Comparison of ENCODE assay signal across 9 cellular contexts in the genomic region with DNA sequence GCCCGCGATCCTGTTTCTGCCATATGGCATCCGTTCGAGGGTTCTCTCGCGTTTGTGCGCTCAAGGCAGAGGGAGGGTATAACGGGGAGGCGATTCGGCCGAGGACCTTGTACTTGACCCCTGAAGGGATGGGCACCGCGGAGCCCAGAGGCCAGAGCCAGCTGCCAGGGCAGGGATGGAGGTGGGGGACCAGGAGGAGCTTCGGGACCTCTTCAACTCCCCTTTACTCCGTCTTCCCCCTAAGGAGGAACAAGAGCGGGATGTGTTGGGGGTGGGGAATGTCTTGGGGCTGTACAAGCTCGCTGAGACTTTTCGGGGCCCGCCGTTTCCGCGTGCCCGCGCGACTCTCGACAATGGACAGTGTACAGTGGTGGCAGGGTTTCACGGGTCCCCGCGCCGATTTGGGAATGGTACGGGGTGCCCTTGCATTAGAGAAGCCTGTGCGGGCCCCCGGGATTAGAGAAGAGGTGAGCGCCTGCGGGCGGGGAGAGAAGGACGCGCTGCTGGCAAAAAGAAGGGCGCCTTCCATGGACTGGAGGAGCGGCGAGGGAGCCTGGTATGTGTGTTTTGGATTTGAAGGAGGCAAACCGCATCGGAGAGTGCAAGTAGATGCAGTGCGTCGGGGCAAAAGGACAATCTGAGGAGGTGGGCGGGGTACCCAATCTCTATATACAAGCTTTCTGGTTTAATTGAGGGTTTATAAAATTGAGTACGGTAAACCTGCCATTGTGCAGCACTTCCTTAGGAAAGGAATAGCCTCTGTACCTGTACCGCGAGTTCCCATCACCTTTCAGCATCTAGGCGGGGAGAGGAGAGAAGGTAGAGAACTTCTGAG. TPM values are rescaled to one million over a fixed set of nuclear protein-coding genes. Genes with fewer than 3 reads are reported as not detected.
DNase-seq lines count a peak whose midpoint lies in the region; ATAC-seq and TF ChIP-seq lines count a peak whose summit lies in the region.
"Had no signal": no experiment of that assay in that cellular context is flagged by ENCODE, and none has a peak within 500 bp of the region (broad histone marks: within the 10 kb centered on the region; RNA-seq: fewer than 3 reads in every experiment).

No MANE protein-coding gene starts in this region.

- H3K9me3 Mint-ChIP-seq in CD4-positive, alpha-beta T cell = no peaks in the 10 kb centered on the region

- POLR2A ChIA-PET in CD4-positive, alpha-beta T cell (lab: Charles Lee) = no interaction called here

- H3K27ac Mint-ChIP-seq in CD4-positive, alpha-beta T cell = no peak overlapping the region

- H3K4me3 ChIP-seq in ascending aorta (peak overlapping the region; percentile 57 to 76), stomach (peak overlapping the region; percentile 55 to 74 (median 64))

- H3K27ac ChIP-seq in CD4-positive, alpha-beta T cell (ENCODE audit: low read depth, low read length) = no peak overlapping the region
- H3K27ac ChIP-seq in ascending aorta = no peak overlapping the region
- H3K27ac ChIP-seq in stomach = peak overlapping the region; percentile 64 to 89 (median 85)

- H3K4me3 Mint-ChIP-seq in CD4-positive, alpha-beta T cell = peak overlapping the region; percentile 13

- H3K27me3 ChIP-seq in CD4-positive, alpha-beta T cell (ENCODE audit: control insufficient read depth, insufficient read depth, low read length) = peaks cover 28% of the 10 kb centered on the region
- H3K27me3 ChIP-seq in ascending aorta (peaks cover 8% of the 10 kb centered on the region), stomach (peaks cover 0 to 35% (median 10%) of the 10 kb centered on the region in 3 donors)

- ATAC-seq in CD4-positive, alpha-beta T cell (ENCODE audit: poor library complexity) = no peak
- ATAC-seq in GM19455 (IDR thresholded peaks at IDR 0.05; ENCODE audit: unreplicated experiment) = no peak
- no peak for ATAC-seq in GM21381 (IDR thresholded peaks at IDR 0.05; ENCODE audit: unreplicated experiment)

- H3K27me3 Mint-ChIP-seq in CD4-positive, alpha-beta T cell = peaks cover 31% of the 10 kb centered on the region

- DNase-seq in CD4-positive, alpha-beta T cell = no peak
- peak; percentile 58 for DNase-seq in HK-2 (ENCODE audit: unreplicated experiment)
- DNase-seq in ascending aorta (ENCODE audit: low spot score in 2 of 2) = no peak
- peak; percentile 56 for DNase-seq in islet precursor cell
- DNase-seq in stomach = peak; percentile 43
- no peak for DNase-seq in NCI-H2196 (lab: John Stamatoyannopoulos, UW; ENCODE audit: unreplicated experiment)

- H3K36me3 Mint-ChIP-seq in CD4-positive, alpha-beta T cell (ENCODE audit: low read depth) = no peaks in the 10 kb centered on the region

- H3K4me1 Mint-ChIP-seq in CD4-positive, alpha-beta T cell (ENCODE audit: low read depth) = peaks cover 11% of the 10 kb centered on the region

- TF ChIP-seq EP300 in stomach (IDR thresholded peaks at IDR 0.05) = no peak

- H3K9me3 ChIP-seq in CD4-positive, alpha-beta T cell (ENCODE audit: control insufficient read depth, low read length) = no peaks in the 10 kb centered on the region
- H3K9me3 ChIP-seq in ascending aorta = no peaks in the 10 kb centered on the region
- H3K9me3 ChIP-seq in stomach = no peaks in the 10 kb centered on the region

- intact Hi-C loops in CD4-positive, alpha-beta T cell (cut with DNase I, micrococcal nuclease) = no loop called here
- intact Hi-C loops in ascending aorta (cut with DNase I) = no loop called here
- intact Hi-C loops in stomach (cut with DNase I; ENCODE audit: low total_unique reads) = no loop called here

- CTCF ChIA-PET in CD4-positive, alpha-beta T cell (lab: Charles Lee) = no interaction called here

- H3K4me1 ChIP-seq in ascending aorta (peaks cover 0 to 2% of the 10 kb centered on the region in 2 donors), stomach (peaks cover 5 to 36% (median 21%) of the 10 kb centered on the region in 4 donors)

- WGBS in stomach, 5 donors = 2 to 5% (median 2%) methylated on average over 41 to 50 of the region's 50 CpGs

- no peaks in the 10 kb centered on the region for H3K36me3 ChIP-seq in ascending aorta
- no peaks in the 10 kb centered on the region for H3K36me3 ChIP-seq in stomach

- TF ChIP-seq CTCF in CD4-positive, alpha-beta T cell (IDR thresholded peaks at IDR 0.05) = no peak
- TF ChIP-seq CTCF in ascending aorta (IDR thresholded peaks at IDR 0.05) (no peak), stomach (IDR thresholded peaks at IDR 0.05) (no peak)

- TF ChIP-seq POLR2A in stomach (IDR thresholded peaks at IDR 0.05) = no peak

RNA-seq across cellular contexts. Expression of a gene that starts 0.8 kb away (rescaled TPM):
- total RNA-seq in CD4-positive, alpha-beta T cell = under 1 TPM in 1 of 2 experiments, not detected in 1; 0.11 TPM
- total RNA-seq in ascending aorta (not detected), stomach (10 to 100 TPM in 4 of 5 donors, 1 to 10 TPM in 1; 2.3 to 42.6 (median 24.0) TPM)
- polyA plus RNA-seq in stomach = 1 to 10 TPM; 1.2 to 4.9 (median 1.6) TPM
- total RNA-seq: lung microvascular endothelial cell had no signal

Comparison
In these comparisons a context has a peak if more than half of its experiments do, and no peak if none do; other contexts are left out.
1. DNase-seq: peak in HK-2 (single experiment), islet precursor cell (single experiment) and stomach (single experiment); none in CD4-positive, alpha-beta T cell (0 of 10), ascending aorta (0 of 2) and NCI-H2196 (single experiment).
2. H3K27ac ChIP-seq: peak in stomach (5 of 5); none in CD4-positive, alpha-beta T cell (single experiment) and ascending aorta (0 of 2).